Comparison of ENCODE assay signal across 21 cellular contexts in the genomic region with DNA sequence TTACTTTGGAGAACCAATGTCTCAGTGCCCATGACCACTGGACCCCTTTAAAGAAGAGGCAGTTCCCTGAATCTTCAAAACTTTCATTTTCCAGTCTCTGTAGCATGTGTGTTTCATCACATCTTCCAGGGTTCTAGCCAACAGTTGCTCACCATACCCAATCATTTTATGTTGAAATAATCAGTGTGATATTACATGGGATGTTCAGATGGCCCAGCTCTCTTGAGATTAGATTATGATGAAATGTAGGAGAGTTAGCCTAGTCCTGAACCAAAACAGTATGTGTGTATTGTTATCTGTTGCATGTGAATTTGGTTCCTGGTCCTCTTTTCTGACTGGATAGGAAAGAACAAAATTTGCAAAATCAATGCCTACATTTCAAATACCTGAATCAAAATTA.
"Had no signal": no experiment of that assay in that cellular context is flagged by ENCODE, and none has a peak within 500 bp of the region (broad histone marks: within the 10 kb centered on the region; RNA-seq: fewer than 3 reads in every experiment).

No MANE protein-coding gene starts in this region.

- DNase-seq: dermis blood vessel endothelial cell; dorsolateral prefrontal cortex; effector CD4-positive, alpha-beta T cell; effector memory CD4-positive, alpha-beta T cell; foreskin fibroblast; heart left ventricle; hypothalamus; immature natural killer cell; islet precursor cell; kidney; left cardiac atrium; left lung; left ventricle myocardium superior; lower lobe of right lung; mesenchymal stem cell; mucosa of descending colon; naive B cell had no signal

- H3K27me3 ChIP-seq: dorsolateral prefrontal cortex, esophagus muscularis mucosa, gastroesophageal sphincter, heart left ventricle, hepatocyte, left lung had no signal

- H3K27ac ChIP-seq: coronary artery, dorsolateral prefrontal cortex, esophagus muscularis mucosa, gastroesophageal sphincter, heart left ventricle, hepatocyte, left lung, lower lobe of right lung had no signal

- H3K4me1 ChIP-seq: esophagus muscularis mucosa, gastroesophageal sphincter, heart left ventricle, left lung, lower lobe of right lung had no signal

- ATAC-seq: gastroesophageal sphincter, heart left ventricle, left cardiac atrium, left lung, left ventricle myocardium superior, lower lobe of right lung, mucosa of descending colon had no signal
